In genomic region chr10:86024555-86025001, GRCh38 we compare ENCODE assay signal across 1 cellular context.
TF ChIP-seq lines count a peak whose summit lies in the region.

No MANE protein-coding gene starts in this region.

TF ChIP-seq in WTC11, 78 proteins besides CTCF, POLR2A, EP300 and RAD21 (continued from another document):
- TF ChIP-seq ARID4B (CRISPR knock-in tag; IDR thresholded peaks at IDR 0.05; ENCODE audit: borderline replicate concordance) (no peak), NR2C2 (CRISPR knock-in tag; IDR thresholded peaks at IDR 0.05) (no peak), ZNF263 (CRISPR knock-in tag; IDR thresholded peaks at IDR 0.05; ENCODE audit: low read depth) (no peak), MYBL2 (CRISPR knock-in tag; IDR thresholded peaks at IDR 0.05) (no peak), ZBTB21 (CRISPR knock-in tag; IDR thresholded peaks at IDR 0.05; ENCODE audit: borderline replicate concordance) (no peak), ELF4 (CRISPR knock-in tag; IDR thresholded peaks at IDR 0.05; ENCODE audit: low read depth) (no peak), CREM (CRISPR knock-in tag; IDR thresholded peaks at IDR 0.05) (no peak), GRHL2 (CRISPR knock-in tag; IDR thresholded peaks at IDR 0.05; ENCODE audit: insufficient replicate concordance, severe bottlenecking) (no peak)
